In genomic region chr19:12331211-12331941, GRCh38 we compare ENCODE assay signal across 8 cellular contexts.
A peak's percentile ranks its signal among the peaks of the same experiment; 100 is the strongest.
DNase-seq lines count a peak whose midpoint lies in the region; ATAC-seq and TF ChIP-seq lines count a peak whose summit lies in the region.

No MANE protein-coding gene starts in this region.

- H2AFZ ChIP-seq in SU-DHL-6 (ENCODE audit: low read depth, low read length, severe bottlenecking): peak overlapping the region; percentile 12

- peak overlapping the region; percentile 32 for H3K4me3 ChIP-seq in SU-DHL-6 (ENCODE audit: insufficient read depth, low read length, poor library complexity, severe bottlenecking)

- peak overlapping the region; percentile 95 for H3K27ac Mint-ChIP-seq in activated naive CD4-positive, alpha-beta T cell treated with anti-CD3 and anti-CD28 coated beads, Interleukin-2, amount 50 U/mL, for 24 hours

- H3K4me2 ChIP-seq in SU-DHL-6 (ENCODE audit: low read depth, low read length, poor library complexity, severe bottlenecking): peak overlapping the region; percentile 99

- H3F3A ChIP-seq in SU-DHL-6 (ENCODE audit: insufficient read depth): peaks cover 22% of the 10 kb centered on the region

- H3K9me3 Mint-ChIP-seq in activated naive CD4-positive, alpha-beta T cell treated with anti-CD3 and anti-CD28 coated beads, Interleukin-2, amount 50 U/mL, for 24 hours: no peaks in the 10 kb centered on the region

- ATAC-seq in GM18520 (IDR thresholded peaks at IDR 0.05; ENCODE audit: unreplicated experiment): no peak
- no peak for ATAC-seq in HG03196 (IDR thresholded peaks at IDR 0.05; ENCODE audit: unreplicated experiment)

- H3K27ac ChIP-seq in SU-DHL-6 (ENCODE audit: low read depth, low read length): peak overlapping the region; percentile 93

- H3K9me2 ChIP-seq in SU-DHL-6 (replicated peaks; ENCODE audit: insufficient read depth, low read length): no peaks in the 10 kb centered on the region

- H3K27me3 ChIP-seq in SU-DHL-6 (ENCODE audit: low read length): no peaks in the 10 kb centered on the region

- H3K36me3 ChIP-seq in SU-DHL-6 (ENCODE audit: low read length): no peaks in the 10 kb centered on the region

- no peaks in the 10 kb centered on the region for H3K27me3 Mint-ChIP-seq in activated naive CD4-positive, alpha-beta T cell treated with anti-CD3 and anti-CD28 coated beads, Interleukin-2, amount 50 U/mL, for 24 hours

- H3K79me2 ChIP-seq in SU-DHL-6 (ENCODE audit: insufficient read depth, low read length): peaks cover 54% of the 10 kb centered on the region

- H3K9ac ChIP-seq in SU-DHL-6 (ENCODE audit: low read length): peak overlapping the region; percentile 94

- in situ Hi-C loops in GM13976 (cut with MboI; ENCODE audit: low sequenced_read_pairs, unreplicated experiment): no loop called here

- no peaks in the 10 kb centered on the region for H3K9me3 ChIP-seq in SU-DHL-6 (ENCODE audit: insufficient read depth, low read length)

- H3K4me1 Mint-ChIP-seq in activated naive CD4-positive, alpha-beta T cell treated with anti-CD3 and anti-CD28 coated beads, Interleukin-2, amount 50 U/mL, for 24 hours: peaks cover 63% of the 10 kb centered on the region

- H3K4me3 Mint-ChIP-seq in activated naive CD4-positive, alpha-beta T cell treated with anti-CD3 and anti-CD28 coated beads, Interleukin-2, amount 50 U/mL, for 24 hours: peak overlapping the region; percentile 97

- peaks cover 10% of the 10 kb centered on the region for H3K36me3 Mint-ChIP-seq in activated naive CD4-positive, alpha-beta T cell treated with anti-CD3 and anti-CD28 coated beads, Interleukin-2, amount 50 U/mL, for 24 hours

- DNase-seq in GM13976 (ENCODE audit: low spot score) (peak; percentile 85), NCI-H128 (lab: John Stamatoyannopoulos, UW; ENCODE audit: unreplicated experiment) (no peak), NOMO-1 treated with DMSO at 0.1 percent for 48 hours (lab: John Stamatoyannopoulos, UW; ENCODE audit: unreplicated experiment) (no peak)
- peak; percentile 72 to 77 (median 75) for DNase-seq in stimulated activated CD4-positive, alpha-beta T cell treated with anti-CD3 and anti-CD28 coated beads, Interleukin-12 subunit alpha, Interleukin-12 subunit beta, amount 100 ng/mL, for 48 hours (ENCODE audit: low read depth in 2 of 3, low spot score in 1 of 3)

- TF ChIP-seq CTCF in GM13976 (IDR thresholded peaks at IDR 0.05; ENCODE audit: borderline replicate concordance, control extremely low read depth, extremely low read depth, insufficient read depth, missing control alignments) (no peak), SU-DHL-6 (IDR thresholded peaks at IDR 0.05; ENCODE audit: insufficient read depth, low read length, poor library complexity, severe bottlenecking) (no peak)

- H4K20me1 ChIP-seq in SU-DHL-6 (ENCODE audit: low read depth, low read length): no peaks in the 10 kb centered on the region

Comparison
In these comparisons a context has a peak if more than half of its experiments do, and no peak if none do; other contexts are left out.
1. DNase-seq: peak in GM13976 (single experiment) and stimulated activated CD4-positive, alpha-beta T cell treated with anti-CD3 and anti-CD28 coated beads, Interleukin-12 subunit alpha, Interleukin-12 subunit beta, amount 100 ng/mL, for 48 hours (3 of 3); none in NCI-H128 (single experiment) and NOMO-1 treated with DMSO at 0.1 percent for 48 hours (single experiment).